8 cellular contexts compared by ENCODE assay signal in genomic region chr19:4638828-4639530, GRCh38. TPM values are rescaled to one million over a fixed set of nuclear protein-coding genes. Genes with fewer than 3 reads are reported as not detected.
DNase-seq lines count a peak whose midpoint lies in the region; TF ChIP-seq lines count a peak whose summit lies in the region.

Gene TNFAIP8L1, plus strand, starts transcription at chr19:4639516. Its CDS starts 12,354 bp downstream, at chr19:4651870.

- peak within 1 kb of the TSS; percentile 78 to 94 for H3K4me3 Mint-ChIP-seq in H9
- peak within 1 kb of the TSS; percentile 93 for H3K4me3 Mint-ChIP-seq in stimulated activated naive CD8-positive, alpha-beta T cell treated with anti-CD3 and anti-CD28 coated beads, Interleukin-15, Interleukin-2, amounts not matched to agents 100 ng/mL and 50 ng/mL, for 24 hours

- no peak within 1 kb of the TSS for H3K23ac ChIP-seq in H9 (ENCODE audit: insufficient read length, low read depth, low read length)

- H3K56ac ChIP-seq in H9 (ENCODE audit: insufficient read length, low read depth, low read length) = no peak within 1 kb of the TSS

- no peaks in the 10 kb centered on the region for H3K9me3 ChIP-seq in H9 (ENCODE audit: control insufficient read depth, low read depth, low read length)
- no peaks in the 10 kb centered on the region for H3K9me3 ChIP-seq in MG63
- no peaks in the 10 kb centered on the region for H3K9me3 ChIP-seq in neural cell (ENCODE audit: low read length)

- H3K23me2 ChIP-seq in H9 (ENCODE audit: insufficient read length, low read depth, low read length, poor library complexity, severe bottlenecking) = peaks cover 13% of the 10 kb centered on the region

- no peaks in the 10 kb centered on the region for H3F3A ChIP-seq in neural cell (ENCODE audit: insufficient read depth, low read length, poor library complexity, severe bottlenecking)

- H3T11ph ChIP-seq in H9 (ENCODE audit: low read length) = no peak within 1 kb of the TSS

- peak within 1 kb of the TSS in 2 of 3 experiments; percentile 72 to 81; a peak in 2 of 7 replicates for H3K27ac Mint-ChIP-seq in H9
- peak within 1 kb of the TSS; percentile 97 for H3K27ac Mint-ChIP-seq in stimulated activated naive CD8-positive, alpha-beta T cell treated with anti-CD3 and anti-CD28 coated beads, Interleukin-15, Interleukin-2, amounts not matched to agents 100 ng/mL and 50 ng/mL, for 24 hours

- H3K36me3 ChIP-seq in MG63 (no peaks in the 10 kb centered on the region), neural cell (ENCODE audit: insufficient read depth, low read length) (no peaks in the 10 kb centered on the region)

- H3K4ac ChIP-seq in H9 (ENCODE audit: low read depth, low read length) = no peak within 1 kb of the TSS

- no peaks in the 10 kb centered on the region; a peak in 1 of 5 replicates for H3K9me3 Mint-ChIP-seq in H9
- no peaks in the 10 kb centered on the region for H3K9me3 Mint-ChIP-seq in stimulated activated naive CD8-positive, alpha-beta T cell treated with anti-CD3 and anti-CD28 coated beads, Interleukin-15, Interleukin-2, amounts not matched to agents 100 ng/mL and 50 ng/mL, for 24 hours

- no peaks in the 10 kb centered on the region for H3K79me1 ChIP-seq in H9 (ENCODE audit: insufficient read depth, low read depth, low read length, poor library complexity, severe bottlenecking)

- H2BK15ac ChIP-seq in H9 (ENCODE audit: low read depth, low read length) = no peak within 1 kb of the TSS

- H3K27me3 ChIP-seq in H9 (ENCODE audit: insufficient read depth, low read length) (no peaks in the 10 kb centered on the region), MG63 (no peaks in the 10 kb centered on the region), neural cell (ENCODE audit: insufficient read depth, low read depth, low read length) (peaks cover 8% of the 10 kb centered on the region)

- no peak within 1 kb of the TSS for H2BK120ac ChIP-seq in H9 (ENCODE audit: low read depth, low read length, poor library complexity, severe bottlenecking)

- peak within 1 kb of the TSS; percentile 84 for H3K4me2 ChIP-seq in H9 (ENCODE audit: insufficient read depth, insufficient read length, low read length)
- H3K4me2 ChIP-seq in neural cell (ENCODE audit: low read length) = no peak within 1 kb of the TSS

- no peak within 1 kb of the TSS for H4K5ac ChIP-seq in H9 (ENCODE audit: insufficient read length, low read depth, low read length)

- H3K18ac ChIP-seq in H9 (ENCODE audit: insufficient read length, low read depth, low read length) = no peak within 1 kb of the TSS

- no peak within 1 kb of the TSS for H4K91ac ChIP-seq in H9 (ENCODE audit: insufficient read length, low read depth, low read length)

- H3K9ac ChIP-seq in H9 (ENCODE audit: extremely low read depth, insufficient read length, low read length) = peak within 1 kb of the TSS; percentile 21
- peak within 1 kb of the TSS; percentile 53 for H3K9ac ChIP-seq in neural cell (ENCODE audit: low read length)

- peaks cover 28% of the 10 kb centered on the region for H3K27me3 Mint-ChIP-seq in H9 (ENCODE audit: low read depth)
- no peaks in the 10 kb centered on the region for H3K27me3 Mint-ChIP-seq in stimulated activated naive CD8-positive, alpha-beta T cell treated with anti-CD3 and anti-CD28 coated beads, Interleukin-15, Interleukin-2, amounts not matched to agents 100 ng/mL and 50 ng/mL, for 24 hours

- TF ChIP-seq EP300 in neural cell (conservative IDR thresholded peaks at IDR 0.05; ENCODE audit: poor library complexity, severe bottlenecking) = no peak

- peak; percentile 95 for DNase-seq in EL
- peak; percentile 96 for DNase-seq in H9
- DNase-seq in MG63 = peak; percentile 81
- peak; percentile 75 for DNase-seq in SHP77 treated with DMSO at 0.1 percent for 48 hours (lab: John Stamatoyannopoulos, UW)
- peak; percentile 100 for DNase-seq in activated effector memory CD4-positive, alpha-beta T cell treated with anti-CD3 and anti-CD28 coated beads, Interleukin-2, amount 50 U/mL, for 16 hours
- peak; percentile 88 for DNase-seq in fibroblast of the conjunctiva (ENCODE audit: low read depth)

- TF ChIP-seq RAD21 in neural cell (conservative IDR thresholded peaks at IDR 0.05) = no peak

- no peaks in the 10 kb centered on the region for H3K4me1 ChIP-seq in H9 (ENCODE audit: insufficient read depth, low read length)

- no peak within 1 kb of the TSS for H2BK12ac ChIP-seq in H9 (ENCODE audit: insufficient read length, low read depth, low read length)

- H3K79me2 ChIP-seq in H9 (ENCODE audit: insufficient read depth, low read length) (no peaks in the 10 kb centered on the region), neural cell (replicated peaks; ENCODE audit: insufficient read depth, low read length) (no peaks in the 10 kb centered on the region)

- no peaks in the 10 kb centered on the region for H3K9me2 ChIP-seq in neural cell (ENCODE audit: insufficient read depth, low read length)

- WGBS in H9 (ENCODE audit: extremely low coverage, insufficient read length, low lambda C conversion rate) = no CpG with 5 or more reads among the region's 49 CpGs

- no peak within 1 kb of the TSS for H4K8ac ChIP-seq in H9 (replicated peaks; ENCODE audit: insufficient read length, low read depth, low read length)

- H3K4me1 Mint-ChIP-seq in H9 = peaks cover 6 to 17% of the 10 kb centered on the region in 2 experiments
- peaks cover 44% of the 10 kb centered on the region for H3K4me1 Mint-ChIP-seq in stimulated activated naive CD8-positive, alpha-beta T cell treated with anti-CD3 and anti-CD28 coated beads, Interleukin-15, Interleukin-2, amounts not matched to agents 100 ng/mL and 50 ng/mL, for 24 hours (ENCODE audit: low read depth)

- H2AFZ ChIP-seq in H9 (ENCODE audit: low read length) (no peak within 1 kb of the TSS), neural cell (ENCODE audit: low read depth, low read length) (peak within 1 kb of the TSS; percentile 19)

- no peak within 1 kb of the TSS for H2BK5ac ChIP-seq in H9 (ENCODE audit: insufficient read length, low read length)

- H3K36me3 Mint-ChIP-seq in H9 (ENCODE audit: insufficient read depth in 1 of 3, low read depth in 3 of 3) = no peaks in the 10 kb centered on the region
- no peaks in the 10 kb centered on the region for H3K36me3 Mint-ChIP-seq in stimulated activated naive CD8-positive, alpha-beta T cell treated with anti-CD3 and anti-CD28 coated beads, Interleukin-15, Interleukin-2, amounts not matched to agents 100 ng/mL and 50 ng/mL, for 24 hours (ENCODE audit: low read depth)

- peak within 1 kb of the TSS; percentile 47 for H3K4me3 ChIP-seq in MG63
- H3K4me3 ChIP-seq in neural cell (ENCODE audit: low read length) = peak within 1 kb of the TSS; percentile 64

- TF ChIP-seq CTCF in H9 (conservative IDR thresholded peaks at IDR 0.05) (no peak), neural cell (IDR thresholded peaks at IDR 0.05; ENCODE audit: poor library complexity, severe bottlenecking) (no peak)

- H2AK5ac ChIP-seq in H9 (ENCODE audit: insufficient read length, low read length) = no peak within 1 kb of the TSS

- no peak within 1 kb of the TSS; the same call in 1 of the 2 replicates for H3K14ac ChIP-seq in H9 (ENCODE audit: insufficient read depth, low read length)

- H2BK20ac ChIP-seq in H9 (ENCODE audit: low read depth, low read length, poor library complexity, severe bottlenecking) = no peak within 1 kb of the TSS

- H4K20me1 ChIP-seq in H9 (ENCODE audit: control insufficient read depth, insufficient read depth, insufficient read length) (no peaks in the 10 kb centered on the region), neural cell (ENCODE audit: insufficient read depth) (no peaks in the 10 kb centered on the region)

- H3K27ac ChIP-seq in H9 (ENCODE audit: insufficient read length, low read depth, low read length) = no peak within 1 kb of the TSS
- no peak within 1 kb of the TSS for H3K27ac ChIP-seq in neural cell (ENCODE audit: low read length)

TF ChIP-seq in neural cell, 6 proteins besides CTCF, POLR2A, EP300 and RAD21:
- TF ChIP-seq TAF1 (IDR thresholded peaks at IDR 0.05; ENCODE audit: low read depth) (no peak), MXI1 (conservative IDR thresholded peaks at IDR 0.05; ENCODE audit: poor library complexity, severe bottlenecking) (no peak), REST (IDR thresholded peaks at IDR 0.05; ENCODE audit: borderline replicate concordance) (no peak), SMC3 (conservative IDR thresholded peaks at IDR 0.05; ENCODE audit: poor library complexity) (no peak), EZH2 (IDR thresholded peaks at IDR 0.05; ENCODE audit: borderline replicate concordance, insufficient read depth, low read length, poor library complexity, severe bottlenecking) (no peak), POLR2AphosphoS5 (IDR thresholded peaks at IDR 0.05) (no peak)

RNA-seq across cellular contexts. Expression of gene TNFAIP8L1, which starts in this region (rescaled TPM):
- total RNA-seq in H9 (2021) = 3.5 and 4.2 TPM in 2 replicates
- total RNA-seq in MG63 (2014; rRNA removed; shearing (Covaris generic); ENCODE audit: low replicate concordance) = 1.2 and 1.5 TPM in 2 replicates
- polyA plus RNA-seq in neural cell = 0.99 and 1.6 TPM in 2 replicates
- polyA minus RNA-seq in neural cell = 1.0 and 1.7 TPM in 2 replicates
